Comparison of ENCODE assay signal across 20 cellular contexts in genomic region chr17:17708301-17708700, GRCh38.
"Had no signal": no experiment of that assay in that cellular context is flagged by ENCODE, and none has a peak within 500 bp of the region (broad histone marks: within the 10 kb centered on the region; RNA-seq: fewer than 3 reads in every experiment).

No MANE protein-coding gene starts in this region.

- H3K36me3 Mint-ChIP-seq: activated naive CD8-positive, alpha-beta T cell had no signal

- H3K27ac Mint-ChIP-seq: activated CD8-positive, alpha-beta T cell treated with anti-CD3 and anti-CD28 coated beads, Interleukin-2, amount 10 ng/mL, durations not matched to agents 7 days and 5 days; activated naive CD8-positive, alpha-beta T cell; effector memory CD8-positive, alpha-beta T cell; nephron progenitor cell had no signal

- H3K9me3 ChIP-seq: lower lobe of right lung, prostate gland had no signal

- H3K4me3 ChIP-seq: lower lobe of right lung, prostate gland, smooth muscle cell had no signal

- ATAC-seq: activated CD8-positive, alpha-beta T cell treated with anti-CD3 and anti-CD28 coated beads, Interleukin-2, amount 10 ng/mL, durations not matched to agents 7 days and 5 days; effector memory CD8-positive, alpha-beta T cell; lower lobe of right lung; right cardiac atrium; SK-N-SH treated with all-trans-retinoic acid at 6 μM for 48 hours; stimulated activated naive CD8-positive, alpha-beta T cell treated with anti-CD3 and anti-CD28 coated beads, Interleukin-15, amount 100 ng/mL, for 72 hours had no signal

- H3K9me3 Mint-ChIP-seq: activated CD4-positive, alpha-beta T cell treated with anti-CD3 and anti-CD28 coated beads, Interleukin-2, amount 10 ng/mL, durations not matched to agents 7 days and 5 days; effector memory CD8-positive, alpha-beta T cell; nephron progenitor cell; stimulated activated naive CD8-positive, alpha-beta T cell treated with anti-CD3 and anti-CD28 coated beads, Interleukin-15, amount 100 ng/mL, for 72 hours had no signal

- DNase-seq: activated CD4-positive, alpha-beta T cell treated with anti-CD3 and anti-CD28 coated beads, Interleukin-2, amount 10 ng/mL, durations not matched to agents 7 days and 5 days; activated CD4-positive, CD25-positive, alpha-beta regulatory T cell; activated CD8-positive, alpha-beta T cell treated with anti-CD3 and anti-CD28 coated beads, Interleukin-2, amount 10 ng/mL, durations not matched to agents 7 days and 5 days; activated gamma-delta T cell; activated T-cell treated with anti-CD3 and anti-CD28 coated beads, Interleukin-2, amount 50 U/mL, for 48 hours; effector memory CD8-positive, alpha-beta T cell; foreskin fibroblast; hypothalamus; lower lobe of right lung; midbrain; nephron progenitor cell; right cardiac atrium; stimulated activated CD4-positive, alpha-beta T cell treated with anti-CD3 and anti-CD28 coated beads, Interleukin-4, amount 100 ng/mL, for 1 hour; stimulated activated naive CD8-positive, alpha-beta T cell treated with anti-CD3 and anti-CD28 coated beads, Interleukin-15, amount 100 ng/mL, for 72 hours; T1000; trophoblast cell had no signal

- H3K4me3 Mint-ChIP-seq: activated CD4-positive, alpha-beta T cell treated with anti-CD3 and anti-CD28 coated beads, Interleukin-2, amount 10 ng/mL, durations not matched to agents 7 days and 5 days; activated CD8-positive, alpha-beta T cell treated with anti-CD3 and anti-CD28 coated beads, Interleukin-2, amount 10 ng/mL, durations not matched to agents 7 days and 5 days; activated naive CD8-positive, alpha-beta T cell; effector memory CD8-positive, alpha-beta T cell; nephron progenitor cell; stimulated activated naive CD8-positive, alpha-beta T cell treated with anti-CD3 and anti-CD28 coated beads, Interleukin-15, amount 100 ng/mL, for 72 hours had no signal

- H3K36me3 ChIP-seq: lower lobe of right lung, prostate gland had no signal

- H3K27ac ChIP-seq: lower lobe of right lung had no signal

- H3K27me3 Mint-ChIP-seq: activated CD4-positive, alpha-beta T cell treated with anti-CD3 and anti-CD28 coated beads, Interleukin-2, amount 10 ng/mL, durations not matched to agents 7 days and 5 days; activated naive CD8-positive, alpha-beta T cell; effector memory CD8-positive, alpha-beta T cell; stimulated activated naive CD8-positive, alpha-beta T cell treated with anti-CD3 and anti-CD28 coated beads, Interleukin-15, amount 100 ng/mL, for 72 hours had no signal

- H3K4me2 ChIP-seq: smooth muscle cell had no signal
